Comparison of ENCODE assay signal across 1 cellular context in genomic region chr10:43707755-43708154, GRCh38.
TF ChIP-seq lines count a peak whose summit lies in the region.

No MANE protein-coding gene starts in this region.

TF ChIP-seq in WTC11, 78 proteins besides CTCF, POLR2A, EP300 and RAD21 (continued from another document):
- no peak for TF ChIP-seq PRDM15 (CRISPR knock-in tag; IDR thresholded peaks at IDR 0.05)
- TF ChIP-seq ZBTB43 (CRISPR knock-in tag; IDR thresholded peaks at IDR 0.05): no peak
- TF ChIP-seq ATF2 (CRISPR knock-in tag; IDR thresholded peaks at IDR 0.05; ENCODE audit: borderline replicate concordance, low read depth): no peak
- no peak for TF ChIP-seq PREB (CRISPR knock-in tag; IDR thresholded peaks at IDR 0.05; ENCODE audit: borderline replicate concordance)
- TF ChIP-seq MXD4 (CRISPR knock-in tag; IDR thresholded peaks at IDR 0.05; ENCODE audit: borderline replicate concordance): no peak
- TF ChIP-seq ATF6 (CRISPR knock-in tag; IDR thresholded peaks at IDR 0.05): no peak
- TF ChIP-seq ZMAT4 (CRISPR knock-in tag; IDR thresholded peaks at IDR 0.05): no peak
- no peak for TF ChIP-seq ZNF423 (CRISPR knock-in tag; IDR thresholded peaks at IDR 0.05)
- no peak for TF ChIP-seq ZNF512 (CRISPR knock-in tag; IDR thresholded peaks at IDR 0.05; ENCODE audit: borderline replicate concordance)
- no peak for TF ChIP-seq ZNF121 (CRISPR knock-in tag; IDR thresholded peaks at IDR 0.05)
- TF ChIP-seq NFATC4 (CRISPR knock-in tag; IDR thresholded peaks at IDR 0.05): no peak
- TF ChIP-seq ZNF138 (CRISPR knock-in tag; conservative IDR thresholded peaks at IDR 0.05): no peak
- TF ChIP-seq GRHL2 (CRISPR knock-in tag; IDR thresholded peaks at IDR 0.05; ENCODE audit: insufficient replicate concordance, severe bottlenecking): no peak
